In the genomic region with DNA sequence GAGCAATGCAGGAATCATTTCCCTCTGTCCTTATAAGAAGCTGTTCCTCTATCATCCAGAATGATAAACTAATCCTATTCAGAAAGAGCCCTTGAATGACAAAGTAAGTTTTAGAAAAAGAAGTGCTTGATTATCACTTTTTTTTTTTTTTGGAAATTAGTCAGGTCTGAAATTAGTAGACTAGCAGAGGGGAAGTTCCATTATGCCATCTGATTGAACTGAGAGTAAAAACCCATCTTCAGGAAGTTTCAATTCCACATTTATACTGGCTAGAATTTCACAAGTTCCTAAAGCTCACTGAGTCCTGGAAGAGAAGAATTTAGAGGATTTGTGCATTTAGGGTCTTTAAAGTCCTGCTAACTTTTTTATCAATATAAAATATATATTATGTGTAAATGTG, we compare ENCODE assay signal across 16 cellular contexts.
DNase-seq lines count a peak whose midpoint lies in the region; ATAC-seq and TF ChIP-seq lines count a peak whose summit lies in the region.
"Had no signal": no experiment of that assay in that cellular context is flagged by ENCODE, and none has a peak within 500 bp of the region (broad histone marks: within the 10 kb centered on the region; RNA-seq: fewer than 3 reads in every experiment).

No MANE protein-coding gene starts in this region.

- H3K4me1 Mint-ChIP-seq in activated B cell treated with CpG ODN at 0.5 μM for 24 hours: peaks cover 13% of the 10 kb centered on the region

- peaks cover 5% of the 10 kb centered on the region for H3K27me3 Mint-ChIP-seq in activated B cell treated with CpG ODN at 0.5 μM for 24 hours

- H3K36me3 Mint-ChIP-seq in activated B cell treated with CpG ODN at 0.5 μM for 24 hours (ENCODE audit: low read depth): no peaks in the 10 kb centered on the region

- intact Hi-C loops in activated B cell treated with CpG ODN at 0.5 μM for 24 hours (cut with micrococcal nuclease): no loop called here
- intact Hi-C loops in prostate gland (cut with DNase I): no loop called here

- H3K9me3 Mint-ChIP-seq in activated B cell treated with CpG ODN at 0.5 μM for 24 hours: peaks cover 6% of the 10 kb centered on the region

- no peak overlapping the region for H3K27ac ChIP-seq in right atrium auricular region
- H3K27ac ChIP-seq in prostate gland: no peak overlapping the region
- H3K27ac ChIP-seq: breast epithelium, parathyroid adenoma, SJSA1 had no signal

- POLR2A ChIA-PET in GM10248 (lab: Yijun Ruan, JAX): no interaction called here
- POLR2A ChIA-PET in activated B cell treated with CpG ODN at 0.5 μM for 24 hours (lab: Charles Lee): interaction anchor here (0.6 kb wide), 1 partner anchor 77 kb away, joined by 6 read pairs; no protein-coding TSS in a partner anchor

- no peaks in the 10 kb centered on the region for H3K9me3 ChIP-seq in right atrium auricular region
- H3K9me3 ChIP-seq in prostate gland: no peaks in the 10 kb centered on the region
- H3K9me3 ChIP-seq: breast epithelium, SJSA1 had no signal

- H3K27me3 ChIP-seq in right atrium auricular region (no peaks in the 10 kb centered on the region), prostate gland (replicated peaks; ENCODE audit: insufficient read depth) (no peaks in the 10 kb centered on the region)
- H3K27me3 ChIP-seq: breast epithelium had no signal

- DNase-seq in GM10248 (ENCODE audit: extremely low spot score): peak; percentile 50
- DNase-seq in GM19238 (ENCODE audit: insufficient read length, low spot score): peak; percentile 23
- no peak for DNase-seq in activated B cell treated with CpG ODN at 0.5 μM for 24 hours
- no peak for DNase-seq in G401 (ENCODE audit: low spot score)
- no peak for DNase-seq in T1000 (lab: John Stamatoyannopoulos, UW)
- DNase-seq in right atrium auricular region (ENCODE audit: low spot score): no peak
- DNase-seq in prostate gland (ENCODE audit: low spot score): no peak
- DNase-seq: activated CD8-positive, alpha-beta memory T cell treated with anti-CD3 and anti-CD28 coated beads for 24 hours; NCI-H146; NCI-H526 treated with DMSO at 0.1 percent for 48 hours; stimulated activated CD4-positive, alpha-beta T cell treated with anti-CD3 and anti-CD28 coated beads, Interleukin-15, amount 100 ng/mL, for 24 hours had no signal

- TF ChIP-seq POLR2A in prostate gland (IDR thresholded peaks at IDR 0.05): no peak

- CTCF ChIA-PET in GM10248 (lab: Yijun Ruan, JAX) (interaction anchor here (0.9 to 2.7 kb wide), 4 partner anchors 10 to 66 kb away, joined by 3 to 11 read pairs (median 4); no protein-coding TSS in a partner anchor), activated B cell treated with CpG ODN at 0.5 μM for 24 hours (lab: Charles Lee) (no interaction called here)

- TF ChIP-seq CTCF in GM10248 (IDR thresholded peaks at IDR 0.05; ENCODE audit: control extremely low read depth, extremely low read depth, low read depth, missing control alignments) (no peak), activated B cell treated with CpG ODN at 0.5 μM for 24 hours (IDR thresholded peaks at IDR 0.05) (no peak), right atrium auricular region (IDR thresholded peaks at IDR 0.05) (no peak), prostate gland (IDR thresholded peaks at IDR 0.05) (no peak)

- no peak overlapping the region for H3K4me3 ChIP-seq in right atrium auricular region
- no peak overlapping the region for H3K4me3 ChIP-seq in prostate gland
- H3K4me3 ChIP-seq: breast epithelium, SJSA1 had no signal

- in situ Hi-C loops in G401 (cut with HindIII; ENCODE audit: low sequenced_read_pairs): no loop called here

- H3K36me3 ChIP-seq in right atrium auricular region: no peaks in the 10 kb centered on the region
- no peaks in the 10 kb centered on the region for H3K36me3 ChIP-seq in prostate gland
- H3K36me3 ChIP-seq: breast epithelium, SJSA1 had no signal

- H3K27ac Mint-ChIP-seq in activated B cell treated with CpG ODN at 0.5 μM for 24 hours: no peak overlapping the region
- H3K27ac Mint-ChIP-seq: IgD-negative memory B cell had no signal

- no peak overlapping the region for H3K4me3 Mint-ChIP-seq in activated B cell treated with CpG ODN at 0.5 μM for 24 hours
- H3K4me3 Mint-ChIP-seq: IgD-negative memory B cell had no signal

- peak; percentile 27 for ATAC-seq in HG03066 (IDR thresholded peaks at IDR 0.05; ENCODE audit: low read depth, unreplicated experiment)
- peak; percentile 45 for ATAC-seq in activated B cell treated with CpG ODN at 0.5 μM for 24 hours (ENCODE audit: low read depth)

- H3K4me1 ChIP-seq in right atrium auricular region (no peaks in the 10 kb centered on the region), prostate gland (replicated peaks) (no peaks in the 10 kb centered on the region)
- H3K4me1 ChIP-seq: breast epithelium, parathyroid adenoma, SJSA1 had no signal

Comparison
In these comparisons a context has a peak if more than half of its experiments do, and no peak if none do; other contexts are left out.
1. DNase-seq: peak in GM10248 (single experiment) and GM19238 (single experiment); none in activated B cell treated with CpG ODN at 0.5 μM for 24 hours (single experiment), G401 (single experiment), T1000 (single experiment), right atrium auricular region (single experiment) and prostate gland (single experiment).